In the genomic region with DNA sequence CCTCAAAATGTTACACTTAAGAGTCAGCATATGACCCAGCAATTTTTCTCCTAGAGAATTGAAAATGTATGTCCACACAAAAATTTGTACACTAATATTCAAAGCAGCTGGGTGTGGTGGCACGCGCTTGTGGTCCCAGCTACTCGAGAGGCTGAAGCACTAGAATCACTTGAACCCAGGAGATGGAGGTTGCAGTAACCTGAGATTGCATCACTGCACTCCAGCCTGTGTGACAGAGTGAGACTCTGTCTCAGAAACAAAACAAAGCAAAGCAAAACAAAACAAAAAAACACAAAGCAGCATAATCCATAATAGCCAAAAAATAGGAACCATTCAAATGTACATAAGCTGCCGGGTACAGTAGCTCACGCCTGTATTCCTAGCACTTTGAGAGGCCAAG, we compare ENCODE assay signal across 16 cellular contexts. TPM values are rescaled to one million over a fixed set of nuclear protein-coding genes. Genes with fewer than 3 reads are reported as not detected.
A peak's percentile ranks its signal among the peaks of the same experiment; 100 is the strongest.
DNase-seq lines count a peak whose midpoint lies in the region; ATAC-seq and TF ChIP-seq lines count a peak whose summit lies in the region.
"Had no signal": no experiment of that assay in that cellular context is flagged by ENCODE, and none has a peak within 500 bp of the region (broad histone marks: within the 10 kb centered on the region; RNA-seq: fewer than 3 reads in every experiment).

No MANE protein-coding gene starts in this region.

- H3K79me2 ChIP-seq in OCI-LY7 (ENCODE audit: insufficient read depth, low read depth, low read length), result peaks cover 34% of the 10 kb centered on the region

- peak overlapping the region; percentile 99 for H3K4me3 Mint-ChIP-seq in CD4-positive, alpha-beta T cell
- H3K4me3 Mint-ChIP-seq in Calu3 (ENCODE audit: low read depth, unreplicated experiment), result peak overlapping the region; percentile 98
- peak overlapping the region; percentile 99 for H3K4me3 Mint-ChIP-seq in activated T-helper 1 cell treated with anti-CD3 and anti-CD28 coated beads, Interleukin-12 subunit alpha, Interleukin-12 subunit beta, Interleukin-2, Interleukin-4 antibody, amounts not matched to agents 30 ng/mL and 10 ng/mL and 1 ng/mL, durations not matched to agents 14 hours and 24 hours and 36 hours
- H3K4me3 Mint-ChIP-seq in naive thymus-derived CD4-positive, alpha-beta T cell, result peak overlapping the region; percentile 34 to 99 (median 98)

- no peak overlapping the region for H3K4me2 ChIP-seq in OCI-LY7 (ENCODE audit: low read length)

- H3K27me3 ChIP-seq in CD4-positive, alpha-beta T cell (ENCODE audit: control insufficient read depth, insufficient read depth, low read length), result no peaks in the 10 kb centered on the region
- H3K27me3 ChIP-seq in naive thymus-derived CD4-positive, alpha-beta T cell (ENCODE audit: control insufficient read depth in 2 of 2, insufficient read depth in 2 of 2, low read length in 2 of 2), result no peaks in the 10 kb centered on the region
- H3K27me3 ChIP-seq: gastrocnemius medialis, SJSA1, testis had no signal

- CTCF ChIA-PET in CD4-positive, alpha-beta T cell (lab: Charles Lee), result no interaction called here
- CTCF ChIA-PET in Calu3 (lab: Charles Lee) (interaction anchor here (0.6 kb wide), 1 partner anchor 12 kb away, joined by 3 read pairs; no protein-coding TSS in a partner anchor), OCI-LY7 (lab: Charles Lee; ENCODE audit: unreplicated experiment) (no interaction called here)
- CTCF ChIA-PET in naive thymus-derived CD4-positive, alpha-beta T cell (lab: Charles Lee), result interaction anchor here (0.6 to 0.9 kb wide), 2 partner anchors 25 to 731 kb away, joined by 3 read pairs; no protein-coding TSS in a partner anchor

- no TSS peak for BruUV-seq in Calu3 (replicated peaks; lab: Mats Ljungman, UMichigan)
- no TSS peak for BruUV-seq in OCI-LY7 (replicated peaks; lab: Mats Ljungman, UMichigan)

- intact Hi-C loops in CD4-positive, alpha-beta T cell (cut with DNase I, micrococcal nuclease), result loop anchor here (1.0 to 10.0 kb wide), 11 partner anchors 22 to 1883 kb away; partner anchors contain the start of genes AMD1 (in 1 of the 2), CDC40 (in 1 of the 2), CDK19 (in 1 of the 2) and CEP57L1 (in 1 of the 2)
- intact Hi-C loops in Calu3 (cut with micrococcal nuclease; ENCODE audit: unreplicated experiment) (no loop called here), cardiac septum (cut with DNase I) (loop anchor here (2.0 to 10.0 kb wide), 2 partner anchors 21 to 105 kb away; partner anchors contain the start of genes AMD1 and GTF3C6), OCI-LY7 (cut with micrococcal nuclease; ENCODE audit: unreplicated experiment) (loop anchor here (5.0 to 10.0 kb wide), 2 partner anchors 103 to 165 kb away; partner anchors contain the start of gene CDK19)
- intact Hi-C loops in activated T-helper 1 cell treated with anti-CD3 and anti-CD28 coated beads, Interleukin-12 subunit alpha, Interleukin-12 subunit beta, Interleukin-2, Interleukin-4 antibody, amounts not matched to agents 30 ng/mL and 10 ng/mL and 1 ng/mL, durations not matched to agents 14 hours and 24 hours and 36 hours (cut with micrococcal nuclease), result no loop called here
- intact Hi-C loops in naive thymus-derived CD4-positive, alpha-beta T cell (cut with micrococcal nuclease), result loop anchor here in 1 of 2 donors (5.0 kb wide), 2 partner anchors 107 to 1598 kb away; partner anchors contain the start of genes CD164 and SLC16A10

- peaks cover 0 to 4% (median 0%) of the 10 kb centered on the region in 3 experiments for H3K36me3 ChIP-seq in naive thymus-derived CD4-positive, alpha-beta T cell (ENCODE audit: control insufficient read depth in 2 of 3, insufficient read depth in 3 of 3, low read length in 3 of 3)
- peaks cover 12% of the 10 kb centered on the region for H3K36me3 ChIP-seq in OCI-LY7 (ENCODE audit: insufficient read depth, low read length)

- peaks cover 10% of the 10 kb centered on the region; the same call in 1 of the 2 replicates for H4K20me1 ChIP-seq in OCI-LY7 (ENCODE audit: insufficient read depth, low read length)

- no peak for ATAC-seq in CD4-positive, alpha-beta T cell (ENCODE audit: poor library complexity)
- no peak for ATAC-seq in naive thymus-derived CD4-positive, alpha-beta T cell
- no peak for ATAC-seq in HG03565 (IDR thresholded peaks at IDR 0.05; ENCODE audit: unreplicated experiment)
- ATAC-seq: gastrocnemius medialis, lower lobe of right lung, right cardiac atrium had no signal

- H3K36me3 Mint-ChIP-seq in CD4-positive, alpha-beta T cell (ENCODE audit: low read depth), result peaks cover 42% of the 10 kb centered on the region
- H3K36me3 Mint-ChIP-seq in Calu3 (ENCODE audit: insufficient read depth, unreplicated experiment), result peaks cover 37% of the 10 kb centered on the region
- peaks cover 21% of the 10 kb centered on the region for H3K36me3 Mint-ChIP-seq in activated T-helper 1 cell treated with anti-CD3 and anti-CD28 coated beads, Interleukin-12 subunit alpha, Interleukin-12 subunit beta, Interleukin-2, Interleukin-4 antibody, amounts not matched to agents 30 ng/mL and 10 ng/mL and 1 ng/mL, durations not matched to agents 14 hours and 24 hours and 36 hours (ENCODE audit: low read depth)
- peaks cover 3 to 24% (median 9%) of the 10 kb centered on the region in 5 donors for H3K36me3 Mint-ChIP-seq in naive thymus-derived CD4-positive, alpha-beta T cell

- POLR2A ChIA-PET in CD4-positive, alpha-beta T cell (lab: Charles Lee), result interaction anchor here (1.3 kb wide), 1 partner anchor 106 kb away, joined by 4 read pairs; the partner anchor contains the start of gene AMD1
- POLR2A ChIA-PET in naive thymus-derived CD4-positive, alpha-beta T cell (lab: Charles Lee), result interaction anchor here (0.7 to 1.6 kb wide), 4 partner anchors 9 to 165 kb away, joined by 3 to 5 read pairs (median 3); partner anchors contain the start of gene CDK19
- POLR2A ChIA-PET in OCI-LY7 (lab: Charles Lee), result interaction anchor here (1.0 kb wide), 1 partner anchor 20 kb away, joined by 3 read pairs; no protein-coding TSS in a partner anchor

- peaks cover 45% of the 10 kb centered on the region for H3K4me1 Mint-ChIP-seq in CD4-positive, alpha-beta T cell (ENCODE audit: low read depth)
- H3K4me1 Mint-ChIP-seq in Calu3 (ENCODE audit: low read depth, unreplicated experiment), result peaks cover 21% of the 10 kb centered on the region
- H3K4me1 Mint-ChIP-seq in activated T-helper 1 cell treated with anti-CD3 and anti-CD28 coated beads, Interleukin-12 subunit alpha, Interleukin-12 subunit beta, Interleukin-2, Interleukin-4 antibody, amounts not matched to agents 30 ng/mL and 10 ng/mL and 1 ng/mL, durations not matched to agents 14 hours and 24 hours and 36 hours (ENCODE audit: low read depth), result peaks cover 14% of the 10 kb centered on the region
- peaks cover 19 to 41% (median 31%) of the 10 kb centered on the region in 7 donors for H3K4me1 Mint-ChIP-seq in naive thymus-derived CD4-positive, alpha-beta T cell

- H2AFZ ChIP-seq in OCI-LY7 (ENCODE audit: low read length), result no peak overlapping the region

- no peak for TF ChIP-seq CTCF in CD4-positive, alpha-beta T cell (IDR thresholded peaks at IDR 0.05)
- TF ChIP-seq CTCF in Calu3 (IDR thresholded peaks at IDR 0.05; ENCODE audit: unreplicated experiment), result no peak
- TF ChIP-seq CTCF in OCI-LY7 (conservative IDR thresholded peaks at IDR 0.05; ENCODE audit: low read length), result no peak

- H3K27ac Mint-ChIP-seq in CD4-positive, alpha-beta T cell, result peak overlapping the region; percentile 99
- peak overlapping the region; percentile 99 for H3K27ac Mint-ChIP-seq in Calu3 (ENCODE audit: unreplicated experiment)
- peak overlapping the region; percentile 18 for H3K27ac Mint-ChIP-seq in activated T-helper 1 cell treated with anti-CD3 and anti-CD28 coated beads, Interleukin-12 subunit alpha, Interleukin-12 subunit beta, Interleukin-2, Interleukin-4 antibody, amounts not matched to agents 30 ng/mL and 10 ng/mL and 1 ng/mL, durations not matched to agents 14 hours and 24 hours and 36 hours
- H3K27ac Mint-ChIP-seq in naive thymus-derived CD4-positive, alpha-beta T cell, result peak overlapping the region; percentile 74 to 100 (median 98)

- no peaks in the 10 kb centered on the region for H3K9me3 ChIP-seq in CD4-positive, alpha-beta T cell (ENCODE audit: control insufficient read depth, low read length)
- no peaks in the 10 kb centered on the region for H3K9me3 ChIP-seq in naive thymus-derived CD4-positive, alpha-beta T cell (ENCODE audit: control insufficient read depth in 2 of 3, low read length in 3 of 3)
- no peaks in the 10 kb centered on the region for H3K9me3 ChIP-seq in OCI-LY7 (ENCODE audit: low read length)
- H3K9me3 ChIP-seq: gastrocnemius medialis, lower lobe of right lung, SJSA1, testis had no signal

- no peaks in the 10 kb centered on the region for H3K9me2 ChIP-seq in OCI-LY7 (ENCODE audit: insufficient read depth, low read length)

- no peak overlapping the region for H3K27ac ChIP-seq in CD4-positive, alpha-beta T cell (ENCODE audit: low read depth, low read length)
- H3K27ac ChIP-seq in naive thymus-derived CD4-positive, alpha-beta T cell (ENCODE audit: low read depth, low read length), result no peak overlapping the region
- no peak overlapping the region for H3K27ac ChIP-seq in OCI-LY7 (ENCODE audit: low read depth, low read length, poor library complexity, severe bottlenecking)
- H3K27ac ChIP-seq: gastrocnemius medialis, lower lobe of right lung, SJSA1, testis had no signal

- H3K27me3 Mint-ChIP-seq in CD4-positive, alpha-beta T cell, result no peaks in the 10 kb centered on the region
- H3K27me3 Mint-ChIP-seq in Calu3 (ENCODE audit: unreplicated experiment), result no peaks in the 10 kb centered on the region
- no peaks in the 10 kb centered on the region for H3K27me3 Mint-ChIP-seq in activated T-helper 1 cell treated with anti-CD3 and anti-CD28 coated beads, Interleukin-12 subunit alpha, Interleukin-12 subunit beta, Interleukin-2, Interleukin-4 antibody, amounts not matched to agents 30 ng/mL and 10 ng/mL and 1 ng/mL, durations not matched to agents 14 hours and 24 hours and 36 hours (ENCODE audit: insufficient read depth)
- no peaks in the 10 kb centered on the region for H3K27me3 Mint-ChIP-seq in naive thymus-derived CD4-positive, alpha-beta T cell

- H3K4me3 ChIP-seq in naive thymus-derived CD4-positive, alpha-beta T cell (ENCODE audit: low read length), result no peak overlapping the region
- H3K4me3 ChIP-seq in OCI-LY7 (ENCODE audit: low read depth, low read length, poor library complexity, severe bottlenecking), result no peak overlapping the region

- no peak for DNase-seq in CD4-positive, alpha-beta T cell
- DNase-seq in Calu3 (no peak), cardiac septum (ENCODE audit: low spot score) (no peak), OCI-LY7 (ENCODE audit: low spot score) (no peak)
- no peak for DNase-seq in activated T-helper 1 cell treated with anti-CD3 and anti-CD28 coated beads, Interleukin-12 subunit alpha, Interleukin-12 subunit beta, Interleukin-2, Interleukin-4 antibody, amounts not matched to agents 30 ng/mL and 10 ng/mL and 1 ng/mL, durations not matched to agents 14 hours and 24 hours and 36 hours (ENCODE audit: low spot score)
- DNase-seq in naive thymus-derived CD4-positive, alpha-beta T cell, result no peak
- DNase-seq: DMS79 treated with DMSO at 0.1 percent for 48 hours; gastrocnemius medialis; lower lobe of right lung; NCI-H146; NCI-H446 treated with DMSO at 0.1 percent for 48 hours; right cardiac atrium; stimulated activated CD4-positive, alpha-beta T cell treated with anti-CD3 and anti-CD28 coated beads, Interleukin-1b, Interleukin-23, amount 100 ng/mL, for 48 hours; testis had no signal

- H3K4me1 ChIP-seq in naive thymus-derived CD4-positive, alpha-beta T cell (ENCODE audit: control insufficient read depth in 2 of 2, insufficient read depth in 2 of 2, low read length in 2 of 2), result peaks cover 0 to 11% of the 10 kb centered on the region in 2 donors
- H3K4me1 ChIP-seq in OCI-LY7 (ENCODE audit: insufficient read depth, low read length, poor library complexity, severe bottlenecking), result peaks cover 30% of the 10 kb centered on the region

- H3K9me3 Mint-ChIP-seq in CD4-positive, alpha-beta T cell, result no peaks in the 10 kb centered on the region
- H3K9me3 Mint-ChIP-seq in Calu3 (ENCODE audit: low read depth, unreplicated experiment), result no peaks in the 10 kb centered on the region
- H3K9me3 Mint-ChIP-seq in activated T-helper 1 cell treated with anti-CD3 and anti-CD28 coated beads, Interleukin-12 subunit alpha, Interleukin-12 subunit beta, Interleukin-2, Interleukin-4 antibody, amounts not matched to agents 30 ng/mL and 10 ng/mL and 1 ng/mL, durations not matched to agents 14 hours and 24 hours and 36 hours, result no peaks in the 10 kb centered on the region
- H3K9me3 Mint-ChIP-seq in naive thymus-derived CD4-positive, alpha-beta T cell, result peaks cover 0 to 3% (median 0%) of the 10 kb centered on the region in 11 donors

RNA-seq across cellular contexts. Expression of gene RPF2, which starts 1.6 kb away (rescaled TPM):
- 1 to 10 TPM; 7.4 to 9.0 TPM for total RNA-seq in CD4-positive, alpha-beta T cell
- total RNA-seq in Calu3 (2022), result 43.7 and 45.7 TPM in 2 replicates
- total RNA-seq in activated T-helper 1 cell treated with anti-CD3 and anti-CD28 coated beads, Interleukin-12 subunit alpha, Interleukin-12 subunit beta, Interleukin-2, Interleukin-4 antibody, amounts not matched to agents 30 ng/mL and 10 ng/mL and 1 ng/mL, durations not matched to agents 14 hours and 24 hours and 36 hours, result 61.0 and 68.7 TPM in 2 replicates
- 10 to 100 TPM in 4 of 5 experiments, 1 to 10 TPM in 1; 8.7 to 29.7 (median 13.2) TPM for total RNA-seq in naive thymus-derived CD4-positive, alpha-beta T cell
- polyA plus RNA-seq in naive thymus-derived CD4-positive, alpha-beta T cell, result 10 to 100 TPM; 19.0 to 29.0 TPM
- 19.9 TPM for total RNA-seq in cardiac septum
- total RNA-seq in OCI-LY7 (2014; rRNA removed; shearing (Covaris generic)), result 26.0 and 27.1 TPM in 2 replicates
- 32.9 and 40.1 TPM in 2 replicates for total RNA-seq in OCI-LY7 (2022)

RNA-seq across cellular contexts. Expression of gene GTF3C6, which starts 21.7 kb away (rescaled TPM):
- total RNA-seq in CD4-positive, alpha-beta T cell, result 10 to 100 TPM; 17.9 to 19.2 TPM
- total RNA-seq in Calu3 (2022) (67.1 and 69.6 TPM in 2 replicates), cardiac septum (96.6 TPM), OCI-LY7 (2022) (63.4 and 71.0 TPM in 2 replicates)
- 137 TPM in 2 replicates for total RNA-seq in activated T-helper 1 cell treated with anti-CD3 and anti-CD28 coated beads, Interleukin-12 subunit alpha, Interleukin-12 subunit beta, Interleukin-2, Interleukin-4 antibody, amounts not matched to agents 30 ng/mL and 10 ng/mL and 1 ng/mL, durations not matched to agents 14 hours and 24 hours and 36 hours
- total RNA-seq in naive thymus-derived CD4-positive, alpha-beta T cell, result 100 to 1,000 TPM in 1 of 5 experiments, 10 to 100 TPM in 4; 18.1 to 100 (median 29.9) TPM
- 100 to 1,000 TPM in 1 of 2 donors, 10 to 100 TPM in 1; 89.9 to 102 TPM for polyA plus RNA-seq in naive thymus-derived CD4-positive, alpha-beta T cell
- 29.7 and 56.8 TPM in 2 replicates for total RNA-seq in OCI-LY7 (2014; rRNA removed; shearing (Covaris generic))

Comparison
In these comparisons a context has a peak if more than half of its experiments do, and no peak if none do; other contexts are left out.
1. H3K27ac Mint-ChIP-seq: peak in every context shown above with its lines; median percentile 99 in CD4-positive, alpha-beta T cell; 99 in Calu3; 98 in naive thymus-derived CD4-positive, alpha-beta T cell; 18 in activated T-helper 1 cell treated with anti-CD3 and anti-CD28 coated beads, Interleukin-12 subunit alpha, Interleukin-12 subunit beta, Interleukin-2, Interleukin-4 antibody, amounts not matched to agents 30 ng/mL and 10 ng/mL and 1 ng/mL, durations not matched to agents 14 hours and 24 hours and 36 hours.
2. CTCF ChIA-PET loops: an anchor here in Calu3 (0.6 kb wide) and naive thymus-derived CD4-positive, alpha-beta T cell (0.6 to 0.9 kb wide); none called in CD4-positive, alpha-beta T cell and OCI-LY7.
3. intact Hi-C loops: an anchor here in CD4-positive, alpha-beta T cell (1.0 to 10.0 kb wide), cardiac septum (2.0 to 10.0 kb wide) and OCI-LY7 (5.0 to 10.0 kb wide); none called in Calu3 and activated T-helper 1 cell treated with anti-CD3 and anti-CD28 coated beads, Interleukin-12 subunit alpha, Interleukin-12 subunit beta, Interleukin-2, Interleukin-4 antibody, amounts not matched to agents 30 ng/mL and 10 ng/mL and 1 ng/mL, durations not matched to agents 14 hours and 24 hours and 36 hours.